Comparison of ENCODE assay signal across 27 cellular contexts in genomic region chr4:14528921-14529320, GRCh38.
"Had no signal": no experiment of that assay in that cellular context is flagged by ENCODE, and none has a peak within 500 bp of the region (broad histone marks: within the 10 kb centered on the region; RNA-seq: fewer than 3 reads in every experiment).

No MANE protein-coding gene starts in this region.

- H3K4me3 Mint-ChIP-seq: activated CD4-positive, alpha-beta memory T cell treated with anti-CD3 and anti-CD28 coated beads for 36 hours; activated naive CD4-positive, alpha-beta T cell treated with anti-CD3 and anti-CD28 coated beads for 36 hours; activated naive CD8-positive, alpha-beta T cell treated with anti-CD3 and anti-CD28 coated beads for 36 hours; activated T-helper 1 cell treated with anti-CD3 and anti-CD28 coated beads, Interleukin-12 subunit alpha, Interleukin-12 subunit beta, Interleukin-2, Interleukin-4 antibody, amounts not matched to agents 30 ng/mL and 10 ng/mL and 1 ng/mL, durations not matched to agents 14 hours and 24 hours and 36 hours; mesothelial cell of epicardium; naive B cell; nephron progenitor cell had no signal

- H3K36me3 ChIP-seq: ascending aorta, brain microvascular endothelial cell, pancreas, prostate gland, spleen, suprapubic skin, tibial nerve, WERI-Rb-1 had no signal

- H3K27ac ChIP-seq: ascending aorta, brain microvascular endothelial cell, coronary artery, dorsolateral prefrontal cortex, pancreas, prostate gland, spleen, suprapubic skin, tibial nerve, WERI-Rb-1 had no signal

- H3K4me1 Mint-ChIP-seq: activated naive CD8-positive, alpha-beta T cell treated with anti-CD3 and anti-CD28 coated beads for 36 hours; mesothelial cell of epicardium; naive B cell; nephron progenitor cell had no signal

- H3K4me3 ChIP-seq: ascending aorta, coronary artery, dorsolateral prefrontal cortex, pancreas, prostate gland, spleen, suprapubic skin, tibial nerve had no signal

- DNase-seq: activated CD4-positive, alpha-beta memory T cell treated with anti-CD3 and anti-CD28 coated beads for 36 hours; activated CD4-positive, alpha-beta T cell treated with anti-CD3 and anti-CD28 coated beads for 48 hours; activated CD8-positive, alpha-beta memory T cell treated with anti-CD3 and anti-CD28 coated beads, Interleukin-2, amount 50 U/mL, for 4 hours; activated effector memory CD4-positive, alpha-beta T cell treated with anti-CD3 and anti-CD28 coated beads, Interleukin-2, amount 50 U/mL, for 16 hours; activated naive CD4-positive, alpha-beta T cell treated with anti-CD3 and anti-CD28 coated beads for 36 hours; activated naive CD8-positive, alpha-beta T cell treated with anti-CD3 and anti-CD28 coated beads for 36 hours; activated T-cell treated with anti-CD3 and anti-CD28 coated beads, Interleukin-2, amount 50 U/mL, for 1 hour; dorsolateral prefrontal cortex; left cardiac atrium; left ventricle myocardium superior; naive B cell; nephron progenitor cell; pancreas; retina; spleen; stimulated activated naive CD4-positive, alpha-beta T cell had no signal

- H3K4me1 ChIP-seq: pancreas, prostate gland, spleen, tibial nerve had no signal

- H3K27me3 ChIP-seq: ascending aorta, brain microvascular endothelial cell, dorsolateral prefrontal cortex, pancreas, spleen, suprapubic skin, tibial nerve had no signal

- H3K27ac Mint-ChIP-seq: activated CD4-positive, alpha-beta memory T cell treated with anti-CD3 and anti-CD28 coated beads for 36 hours; activated naive CD4-positive, alpha-beta T cell treated with anti-CD3 and anti-CD28 coated beads for 36 hours; activated naive CD8-positive, alpha-beta T cell treated with anti-CD3 and anti-CD28 coated beads for 36 hours; activated T-helper 1 cell treated with anti-CD3 and anti-CD28 coated beads, Interleukin-12 subunit alpha, Interleukin-12 subunit beta, Interleukin-2, Interleukin-4 antibody, amounts not matched to agents 30 ng/mL and 10 ng/mL and 1 ng/mL, durations not matched to agents 14 hours and 24 hours and 36 hours; mesothelial cell of epicardium; naive B cell; nephron progenitor cell had no signal

- H3K36me3 Mint-ChIP-seq: activated CD4-positive, alpha-beta memory T cell treated with anti-CD3 and anti-CD28 coated beads for 36 hours; activated naive CD8-positive, alpha-beta T cell treated with anti-CD3 and anti-CD28 coated beads for 36 hours; mesothelial cell of epicardium; naive B cell had no signal

- H3K9me3 ChIP-seq: ascending aorta, pancreas, prostate gland, suprapubic skin, tibial nerve had no signal

- FAIRE-seq: endothelial cell of umbilical vein, pancreas, TTC549 had no signal

- H3K9me3 Mint-ChIP-seq: activated CD4-positive, alpha-beta memory T cell treated with anti-CD3 and anti-CD28 coated beads for 36 hours; activated naive CD4-positive, alpha-beta T cell treated with anti-CD3 and anti-CD28 coated beads for 36 hours; activated naive CD8-positive, alpha-beta T cell treated with anti-CD3 and anti-CD28 coated beads for 36 hours; activated T-helper 1 cell treated with anti-CD3 and anti-CD28 coated beads, Interleukin-12 subunit alpha, Interleukin-12 subunit beta, Interleukin-2, Interleukin-4 antibody, amounts not matched to agents 30 ng/mL and 10 ng/mL and 1 ng/mL, durations not matched to agents 14 hours and 24 hours and 36 hours; nephron progenitor cell had no signal

- H3K27me3 Mint-ChIP-seq: activated CD4-positive, alpha-beta memory T cell treated with anti-CD3 and anti-CD28 coated beads for 36 hours; activated naive CD8-positive, alpha-beta T cell treated with anti-CD3 and anti-CD28 coated beads for 36 hours had no signal
